Comparison of ENCODE assay signal across 31 cellular contexts in the genomic region with DNA sequence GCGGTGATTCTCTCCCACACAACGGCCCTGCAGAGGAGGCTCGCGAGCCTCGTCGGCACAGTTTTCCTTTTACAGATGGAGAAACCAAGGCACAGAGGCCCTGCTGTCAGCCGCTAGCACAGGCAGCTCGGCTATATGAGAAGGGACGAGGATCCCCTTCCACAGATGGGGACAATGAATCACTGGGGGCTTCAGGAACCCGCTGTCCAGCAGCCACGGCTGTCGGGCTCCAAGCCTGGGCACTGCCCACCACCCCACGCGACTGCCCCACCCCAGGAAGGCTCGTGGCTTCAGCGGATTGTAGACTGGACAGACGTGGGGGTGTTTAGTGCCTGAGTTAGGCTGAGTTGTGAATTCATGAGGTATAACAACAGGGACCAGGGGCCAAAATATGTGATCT. TPM values are rescaled to one million over a fixed set of nuclear protein-coding genes. Genes with fewer than 3 reads are reported as not detected.
"Had no signal": no experiment of that assay in that cellular context is flagged by ENCODE, and none has a peak within 500 bp of the region (broad histone marks: within the 10 kb centered on the region; RNA-seq: fewer than 3 reads in every experiment).

No MANE protein-coding gene starts in this region.

- H3K4me3 Mint-ChIP-seq: activated CD4-positive, alpha-beta memory T cell treated with anti-CD3 and anti-CD28 coated beads for 36 hours; activated CD4-positive, alpha-beta T cell treated with anti-CD3 and anti-CD28 coated beads, Interleukin-2, amount 10 ng/mL, durations not matched to agents 24 days and 14 days; activated naive CD4-positive, alpha-beta T cell treated with anti-CD3 and anti-CD28 coated beads for 36 hours; activated naive CD8-positive, alpha-beta T cell treated with anti-CD3 and anti-CD28 coated beads, Interleukin-2, amount 10 ng/mL, durations not matched to agents 7 days and 5 days; activated T-cell treated with anti-CD3 and anti-CD28 coated beads, Interleukin-2, amount 50 U/mL, for 72 hours; memory B cell; natural killer cell treated with Interleukin-12 subunit alpha and Interleukin-12 subunit beta and Interleukin-15 and Interleukin-18, amount 100 ng/mL, for 72 hours had no signal

- H3K36me3 Mint-ChIP-seq: activated CD4-positive, alpha-beta memory T cell treated with anti-CD3 and anti-CD28 coated beads for 36 hours had no signal

- H3K9me3 Mint-ChIP-seq: activated CD4-positive, alpha-beta memory T cell treated with anti-CD3 and anti-CD28 coated beads for 36 hours; activated CD4-positive, alpha-beta T cell treated with anti-CD3 and anti-CD28 coated beads, Interleukin-2, amount 10 ng/mL, durations not matched to agents 24 days and 14 days had no signal

- ATAC-seq: activated CD4-positive, CD25-positive, alpha-beta regulatory T cell treated with anti-CD3 and anti-CD28 coated beads, Interleukin-2, amount 50 U/mL, for 24 hours; activated T-cell treated with anti-CD3 and anti-CD28 coated beads, Interleukin-2, amount 50 U/mL, for 72 hours; left colon; natural killer cell treated with Interleukin-12 subunit alpha and Interleukin-12 subunit beta and Interleukin-15 and Interleukin-18, amount 100 ng/mL, for 72 hours; pancreas; stimulated activated naive CD8-positive, alpha-beta T cell treated with anti-CD3 and anti-CD28 coated beads, Interleukin-15, Interleukin-2, amounts not matched to agents 100 U/mL and 50 U/mL, for 24 hours had no signal

- H3K4me1 ChIP-seq: pancreas, right atrium auricular region, uterus had no signal

- DNase-seq: activated CD4-positive, alpha-beta memory T cell treated with anti-CD3 and anti-CD28 coated beads for 36 hours; activated CD4-positive, alpha-beta T cell treated with anti-CD3 and anti-CD28 coated beads, Interleukin-2, amount 10 ng/mL, durations not matched to agents 24 days and 14 days; activated naive CD4-positive, alpha-beta T cell treated with anti-CD3 and anti-CD28 coated beads for 36 hours; activated naive CD8-positive, alpha-beta T cell treated with anti-CD3 and anti-CD28 coated beads, Interleukin-2, amount 10 ng/mL, durations not matched to agents 7 days and 5 days; activated T-cell treated with anti-CD3 and anti-CD28 coated beads for 4 hours; activated T-cell treated with anti-CD3 and anti-CD28 coated beads, Interleukin-2, amount 50 U/mL, for 72 hours; brain microvascular endothelial cell; effector memory CD4-positive, alpha-beta T cell; erythroblast; hippocampal formation; kidney; left colon; pancreas; stimulated activated CD4-positive, alpha-beta T cell treated with anti-CD3 and anti-CD28 coated beads, Interleukin-2, amount 100 ng/mL, for 48 hours; stimulated activated naive CD8-positive, alpha-beta T cell treated with anti-CD3 and anti-CD28 coated beads, Interleukin-15, Interleukin-2, amounts not matched to agents 100 U/mL and 50 U/mL, for 24 hours; trophoblast cell; uterus had no signal

- H3K9me3 ChIP-seq: neutrophil, pancreas, right atrium auricular region, thoracic aorta, uterus had no signal

- H3K27ac ChIP-seq: brain microvascular endothelial cell, coronary artery, dorsolateral prefrontal cortex, neutrophil, pancreas, right atrium auricular region, thoracic aorta, uterus, VCaP had no signal

- H3K36me3 ChIP-seq: brain microvascular endothelial cell, neutrophil, pancreas, right atrium auricular region, thoracic aorta, uterus had no signal

- H3K27me3 ChIP-seq: pancreas, right atrium auricular region, uterus had no signal

- H3K27ac Mint-ChIP-seq: activated CD4-positive, alpha-beta memory T cell treated with anti-CD3 and anti-CD28 coated beads for 36 hours; activated CD4-positive, alpha-beta T cell treated with anti-CD3 and anti-CD28 coated beads, Interleukin-2, amount 10 ng/mL, durations not matched to agents 24 days and 14 days; activated naive CD4-positive, alpha-beta T cell treated with anti-CD3 and anti-CD28 coated beads for 36 hours; activated naive CD8-positive, alpha-beta T cell treated with anti-CD3 and anti-CD28 coated beads, Interleukin-2, amount 10 ng/mL, durations not matched to agents 7 days and 5 days; activated T-cell treated with anti-CD3 and anti-CD28 coated beads, Interleukin-2, amount 50 U/mL, for 72 hours; memory B cell; natural killer cell treated with Interleukin-12 subunit alpha and Interleukin-12 subunit beta and Interleukin-15 and Interleukin-18, amount 100 ng/mL, for 72 hours had no signal

- H3K4me3 ChIP-seq: coronary artery, dorsolateral prefrontal cortex, pancreas, right atrium auricular region, thoracic aorta, uterus had no signal

RNA-seq across cellular contexts. Expression of gene FGF3, which starts 17.2 kb away (rescaled TPM):
- total RNA-seq: activated CD4-positive, alpha-beta memory T cell treated with anti-CD3 and anti-CD28 coated beads for 36 hours; activated CD4-positive, alpha-beta T cell treated with anti-CD3 and anti-CD28 coated beads, Interleukin-2, amount 10 ng/mL, durations not matched to agents 24 days and 14 days; activated naive CD4-positive, alpha-beta T cell treated with anti-CD3 and anti-CD28 coated beads for 36 hours; activated naive CD8-positive, alpha-beta T cell treated with anti-CD3 and anti-CD28 coated beads, Interleukin-2, amount 10 ng/mL, durations not matched to agents 7 days and 5 days; activated T-cell treated with anti-CD3 and anti-CD28 coated beads, Interleukin-2, amount 50 U/mL, for 72 hours; astrocyte; cardiac septum; dorsolateral prefrontal cortex; kidney; left colon; lower leg skin; natural killer cell treated with Interleukin-12 subunit alpha and Interleukin-12 subunit beta and Interleukin-15 and Interleukin-18, amount 100 ng/mL, for 72 hours; pancreas; pulmonary artery endothelial cell; right atrium auricular region; T-helper 1 cell treated with Interleukin-12 subunit alpha and Interleukin-12 subunit beta and Interleukin-4 antibody, amounts not matched to agents 30 ng/mL and 1 ng/mL, for 36 hours; thoracic aorta; uterus had no signal
- polyA plus RNA-seq: pancreas had no signal
